In the genomic region with DNA sequence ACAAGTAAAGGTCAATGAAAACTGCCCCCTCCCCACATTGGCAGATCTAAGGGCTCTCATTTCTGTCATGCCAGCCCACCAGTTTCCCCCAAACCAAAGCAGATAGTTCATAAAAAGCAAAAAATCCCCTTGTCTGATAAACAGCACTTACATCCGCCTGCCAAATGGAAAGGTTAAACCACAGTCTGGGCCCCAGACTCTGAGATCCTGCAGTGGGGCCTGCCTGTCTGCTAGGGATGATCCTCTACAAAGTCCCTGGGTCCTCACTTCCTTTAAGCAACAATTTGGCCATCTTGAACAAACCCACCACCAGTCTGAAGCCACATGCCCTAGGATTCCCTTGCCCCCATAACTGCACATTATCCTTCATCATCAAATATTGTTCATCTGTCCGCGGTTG, we compare ENCODE assay signal across 18 cellular contexts. TPM values are rescaled to one million over a fixed set of nuclear protein-coding genes. Genes with fewer than 3 reads are reported as not detected.
DNase-seq lines count a peak whose midpoint lies in the region; ATAC-seq and TF ChIP-seq lines count a peak whose summit lies in the region.
"Had no signal": no experiment of that assay in that cellular context is flagged by ENCODE, and none has a peak within 500 bp of the region (broad histone marks: within the 10 kb centered on the region; RNA-seq: fewer than 3 reads in every experiment).

No MANE protein-coding gene starts in this region.

- peak overlapping the region; percentile 87 for H3K27ac Mint-ChIP-seq in CD4-positive, alpha-beta T cell
- peak overlapping the region; percentile 92 for H3K27ac Mint-ChIP-seq in CD8-positive, alpha-beta T cell
- H3K27ac Mint-ChIP-seq in mesothelial cell of epicardium, result peak overlapping the region; percentile 29
- H3K27ac Mint-ChIP-seq: progenitor cell of endocrine pancreas had no signal

- TF ChIP-seq CTCF in CD4-positive, alpha-beta T cell (IDR thresholded peaks at IDR 0.05), result no peak
- no peak for TF ChIP-seq CTCF in CD8-positive, alpha-beta T cell (IDR thresholded peaks at IDR 0.05)
- TF ChIP-seq CTCF in mesothelial cell of epicardium (IDR thresholded peaks at IDR 0.05; ENCODE audit: unreplicated experiment), result no peak
- no peak for TF ChIP-seq CTCF in GM13976 (IDR thresholded peaks at IDR 0.05; ENCODE audit: borderline replicate concordance, control extremely low read depth, extremely low read depth, insufficient read depth, missing control alignments)

- peak overlapping the region; percentile 12 for H3K4me3 Mint-ChIP-seq in CD4-positive, alpha-beta T cell
- no peak overlapping the region for H3K4me3 Mint-ChIP-seq in CD8-positive, alpha-beta T cell
- no peak overlapping the region for H3K4me3 Mint-ChIP-seq in mesothelial cell of epicardium
- H3K4me3 Mint-ChIP-seq: brain, neural crest cell had no signal

- POLR2A ChIA-PET in CD4-positive, alpha-beta T cell (lab: Charles Lee), result interaction anchor here (1.7 kb wide), 1 partner anchor 58 kb away, joined by 4 read pairs; a partner anchor contains a TSS
- POLR2A ChIA-PET in CD8-positive, alpha-beta T cell (lab: Charles Lee), result no interaction called here

- no peaks in the 10 kb centered on the region for H3K27me3 Mint-ChIP-seq in CD4-positive, alpha-beta T cell
- H3K27me3 Mint-ChIP-seq in CD8-positive, alpha-beta T cell (ENCODE audit: low read depth), result no peaks in the 10 kb centered on the region
- H3K27me3 Mint-ChIP-seq in mesothelial cell of epicardium (ENCODE audit: low read depth), result no peaks in the 10 kb centered on the region
- H3K27me3 Mint-ChIP-seq: brain, progenitor cell of endocrine pancreas had no signal

- H3K9me3 ChIP-seq in CD4-positive, alpha-beta T cell (ENCODE audit: control insufficient read depth, low read length), result no peaks in the 10 kb centered on the region
- H3K9me3 ChIP-seq in CD8-positive, alpha-beta T cell (ENCODE audit: low read length), result no peaks in the 10 kb centered on the region
- H3K9me3 ChIP-seq: mucosa of descending colon, thoracic aorta had no signal

- no peak overlapping the region for H3K4me3 ChIP-seq in CD8-positive, alpha-beta T cell (ENCODE audit: low read depth, low read length)
- H3K4me3 ChIP-seq: mucosa of descending colon, thoracic aorta had no signal

- H3K36me3 Mint-ChIP-seq in CD4-positive, alpha-beta T cell (ENCODE audit: low read depth), result peaks cover 68% of the 10 kb centered on the region
- H3K36me3 Mint-ChIP-seq in CD8-positive, alpha-beta T cell, result peaks cover 30% of the 10 kb centered on the region
- H3K36me3 Mint-ChIP-seq in mesothelial cell of epicardium, result peaks cover 40% of the 10 kb centered on the region

- DNase-seq in CD4-positive, alpha-beta T cell, result peak in 2 of 10 experiments; percentile 10 to 20
- peak in 3 of 7 experiments; percentile 30 to 43 (median 37) for DNase-seq in CD8-positive, alpha-beta T cell
- peak; percentile 32 for DNase-seq in activated CD8-positive, alpha-beta memory T cell treated with anti-CD3 and anti-CD28 coated beads, Interleukin-2, amount 50 U/mL, for 4 hours
- DNase-seq in mesothelial cell of epicardium (ENCODE audit: low spot score in 2 of 2, unreplicated experiment in 2 of 2), result no peak
- DNase-seq in HT-29 (ENCODE audit: low spot score), result no peak
- no peak for DNase-seq in GM13976 (ENCODE audit: low spot score)
- DNase-seq in NCI-H2196 (lab: John Stamatoyannopoulos, UW; ENCODE audit: unreplicated experiment), result no peak
- DNase-seq: GF-D8, islet precursor cell, KG1, mucosa of descending colon, NCI-H146, NCI-H524 treated with DMSO at 0.1 percent for 48 hours had no signal

- H3K27ac ChIP-seq in CD4-positive, alpha-beta T cell (ENCODE audit: low read depth, low read length), result peak overlapping the region; percentile 44
- H3K27ac ChIP-seq in CD8-positive, alpha-beta T cell (ENCODE audit: low read depth, low read length), result no peak overlapping the region
- H3K27ac ChIP-seq: thoracic aorta had no signal

- peaks cover 3% of the 10 kb centered on the region for H3K36me3 ChIP-seq in CD8-positive, alpha-beta T cell (ENCODE audit: insufficient read depth, low read length)

- CTCF ChIA-PET in CD4-positive, alpha-beta T cell (lab: Charles Lee), result no interaction called here
- CTCF ChIA-PET in CD8-positive, alpha-beta T cell (lab: Charles Lee), result interaction anchor here (0.9 to 4.2 kb wide), 2 partner anchors 16 to 36 kb away, joined by 3 to 16 read pairs; a partner anchor contains a TSS

- no peaks in the 10 kb centered on the region for H3K27me3 ChIP-seq in CD4-positive, alpha-beta T cell (ENCODE audit: control insufficient read depth, insufficient read depth, low read length)
- no peaks in the 10 kb centered on the region for H3K27me3 ChIP-seq in CD8-positive, alpha-beta T cell (ENCODE audit: insufficient read depth, low read length)

- intact Hi-C loops in CD4-positive, alpha-beta T cell (cut with DNase I, micrococcal nuclease), result no loop called here
- intact Hi-C loops in CD8-positive, alpha-beta T cell (cut with DNase I, micrococcal nuclease), result no loop called here

- H3K4me1 Mint-ChIP-seq in CD4-positive, alpha-beta T cell (ENCODE audit: low read depth), result peaks cover 27% of the 10 kb centered on the region
- peaks cover 33% of the 10 kb centered on the region for H3K4me1 Mint-ChIP-seq in CD8-positive, alpha-beta T cell (ENCODE audit: low read depth)
- peaks cover 16% of the 10 kb centered on the region for H3K4me1 Mint-ChIP-seq in mesothelial cell of epicardium

- peak; percentile 76 for ATAC-seq in CD4-positive, alpha-beta T cell (ENCODE audit: poor library complexity)
- ATAC-seq in CD8-positive, alpha-beta T cell, result peak; percentile 56
- ATAC-seq: HCT116, mucosa of descending colon had no signal

- in situ Hi-C loops in GM13976 (cut with MboI; ENCODE audit: low sequenced_read_pairs, unreplicated experiment), result loop anchor here (10.0 kb wide), 1 partner anchor 297 kb away; no protein-coding TSS in a partner anchor

- peaks cover 26% of the 10 kb centered on the region for H3K4me1 ChIP-seq in CD8-positive, alpha-beta T cell (ENCODE audit: insufficient read depth, low read length)

- H3K9me3 Mint-ChIP-seq in CD4-positive, alpha-beta T cell, result no peaks in the 10 kb centered on the region
- no peaks in the 10 kb centered on the region for H3K9me3 Mint-ChIP-seq in CD8-positive, alpha-beta T cell
- H3K9me3 Mint-ChIP-seq in mesothelial cell of epicardium, result no peaks in the 10 kb centered on the region
- H3K9me3 Mint-ChIP-seq: brain, neural crest cell had no signal

RNA-seq across cellular contexts. Expression of a gene that starts 9.7 kb away (rescaled TPM):
- total RNA-seq in CD4-positive, alpha-beta T cell, result 100 to 1,000 TPM; 118 to 126 TPM
- 10 to 100 TPM; 33.8 to 36.7 TPM for total RNA-seq in CD8-positive, alpha-beta T cell
- 20.6 to 25.7 TPM (median 25.2 TPM) in 3 replicates for total RNA-seq in mesothelial cell of epicardium
- total RNA-seq in HT-29 (2014; rRNA removed; shearing (Covaris generic)), result 171 and 219 TPM in 2 replicates

RNA-seq across cellular contexts. Expression of a gene that starts 11.2 kb away (rescaled TPM):
- total RNA-seq in CD4-positive, alpha-beta T cell, result 1 to 10 TPM; 2.5 to 5.0 TPM
- total RNA-seq in CD8-positive, alpha-beta T cell, result 1 to 10 TPM; 2.2 to 2.5 TPM
- 16.2 to 22.5 TPM (median 18.6 TPM) in 3 replicates for total RNA-seq in mesothelial cell of epicardium
- total RNA-seq in HT-29 (2014; rRNA removed; shearing (Covaris generic)), result 1.1 and 1.9 TPM in 2 replicates

RNA-seq across cellular contexts. Expression of a gene that starts 34.9 kb away (rescaled TPM):
- total RNA-seq in CD4-positive, alpha-beta T cell, result 1 to 10 TPM in 1 of 2 experiments, under 1 TPM in 1; 0.82 to 1.2 TPM
- total RNA-seq in CD8-positive, alpha-beta T cell, result 1 to 10 TPM in 1 of 2 experiments, under 1 TPM in 1; 0.72 to 1.2 TPM
- 37.1 to 38.9 TPM (median 38.1 TPM) in 3 replicates for total RNA-seq in mesothelial cell of epicardium
- 18.1 and 21.8 TPM in 2 replicates for total RNA-seq in HT-29 (2014; rRNA removed; shearing (Covaris generic))

RNA-seq across cellular contexts. Expression of a gene that starts 48.0 kb away (rescaled TPM):
- total RNA-seq in CD4-positive, alpha-beta T cell, result under 1 TPM; 0.22 to 0.47 TPM
- 1 to 10 TPM in 1 of 2 experiments, under 1 TPM in 1; 0.90 to 1.5 TPM for total RNA-seq in CD8-positive, alpha-beta T cell
- total RNA-seq in mesothelial cell of epicardium, result 58.2 to 59.1 TPM (median 59.0 TPM) in 3 replicates
- total RNA-seq in HT-29 (2014; rRNA removed; shearing (Covaris generic)), result 136 and 141 TPM in 2 replicates

RNA-seq across cellular contexts. Expression of a gene that starts 58.1 kb away (rescaled TPM):
- 10 to 100 TPM; 21.6 to 27.4 TPM for total RNA-seq in CD4-positive, alpha-beta T cell
- 10 to 100 TPM; 16.1 to 16.8 TPM for total RNA-seq in CD8-positive, alpha-beta T cell
- total RNA-seq in mesothelial cell of epicardium, result 99.3 to 104 TPM (median 101 TPM) in 3 replicates
- total RNA-seq in HT-29 (2014; rRNA removed; shearing (Covaris generic)), result 32.1 and 35.0 TPM in 2 replicates

Comparison
In these comparisons a context has a peak if more than half of its experiments do, and no peak if none do; other contexts are left out.
1. H3K27ac Mint-ChIP-seq: peak in every context shown above with its lines; median percentile 92 in CD8-positive, alpha-beta T cell; 87 in CD4-positive, alpha-beta T cell; 29 in mesothelial cell of epicardium.